In genomic region chr17:1516403-1517161, GRCh38 we compare ENCODE assay signal across 8 cellular contexts. TPM values are rescaled to one million over a fixed set of nuclear protein-coding genes. Genes with fewer than 3 reads are reported as not detected.
DNase-seq lines count a peak whose midpoint lies in the region; ATAC-seq and TF ChIP-seq lines count a peak whose summit lies in the region.

Gene INPP5K (minus strand): TSS chr17:1516612. CDS start chr17:1516499, 113 bp downstream.

- peak; percentile 93 for ATAC-seq in HG02763 (IDR thresholded peaks at IDR 0.05; ENCODE audit: unreplicated experiment)

- no peak within 1 kb of the TSS for H3K23ac ChIP-seq in trophoblast cell (ENCODE audit: low read length)

- H3K14ac ChIP-seq in trophoblast cell (ENCODE audit: low read length): peak within 1 kb of the TSS; percentile 80

- no peak within 1 kb of the TSS for H2BK12ac ChIP-seq in trophoblast cell (ENCODE audit: low read length)

- peaks cover 5% of the 10 kb centered on the region for H3K79me2 ChIP-seq in trophoblast cell (ENCODE audit: control insufficient read depth, insufficient read depth, low read length, poor library complexity)

- peak; percentile 69 for DNase-seq in NCI-H1417 treated with DMSO at 0.1 percent for 48 hours (lab: John Stamatoyannopoulos, UW)
- peak; percentile 97 for DNase-seq in SW480 (ENCODE audit: low spot score)
- peak; percentile 99 for DNase-seq in adipocyte (ENCODE audit: low read depth)
- DNase-seq in cardiac muscle cell (ENCODE audit: low read depth in 1 of 2, low spot score in 1 of 2): peak; percentile 99
- peak; percentile 98 to 99 for DNase-seq in trophoblast cell
- DNase-seq in transverse colon: peak; percentile 99

- H3K27ac ChIP-seq in cardiac muscle cell: peak within 1 kb of the TSS; percentile 94
- H3K27ac ChIP-seq in trophoblast cell (ENCODE audit: low read depth, low read length): peak within 1 kb of the TSS; percentile 71
- H3K27ac ChIP-seq in transverse colon: peak within 1 kb of the TSS; percentile 96 to 98 (median 98)

- H3K9me3 ChIP-seq in adipocyte (ENCODE audit: control insufficient read depth, low read length) (no peaks in the 10 kb centered on the region), cardiac muscle cell (ENCODE audit: low read depth) (no peaks in the 10 kb centered on the region), trophoblast cell (ENCODE audit: insufficient read depth, low read depth, low read length) (peaks cover 2% of the 10 kb centered on the region), transverse colon (no peaks in the 10 kb centered on the region)

- WGBS in trophoblast cell (ENCODE audit: extremely low coverage, insufficient coverage, insufficient read length): no CpG with 5 or more reads among the region's 90 CpGs
- 1% methylated on average over 76 of the region's 90 CpGs; no CpG with 5 or more reads in 1 of the 2 donors for whole genome bisulfite sequencing in transverse colon (ENCODE audit: low coverage in 1 of 2), 2 donors

- peak within 1 kb of the TSS; percentile 94 for H4K8ac ChIP-seq in trophoblast cell (ENCODE audit: low read depth, low read length)

- H3K4ac ChIP-seq in trophoblast cell (ENCODE audit: low read depth, low read length): peak within 1 kb of the TSS; percentile 54

- H3K27me3 ChIP-seq in adipocyte (replicated peaks; ENCODE audit: control insufficient read depth, insufficient read depth, low read length) (no peaks in the 10 kb centered on the region), cardiac muscle cell (no peaks in the 10 kb centered on the region), trophoblast cell (ENCODE audit: insufficient read depth, low read length) (no peaks in the 10 kb centered on the region), transverse colon (no peaks in the 10 kb centered on the region)

- intact Hi-C loops in transverse colon (cut with DNase I; ENCODE audit: low total_unique reads): loop anchor here (5.0 to 10.0 kb wide), 2 partner anchors 152 to 254 kb away; no protein-coding TSS in a partner anchor

- peak within 1 kb of the TSS; percentile 97 for H3K4me3 ChIP-seq in adipocyte (ENCODE audit: low read length)
- peak within 1 kb of the TSS; percentile 85 for H3K4me3 ChIP-seq in cardiac muscle cell
- H3K4me3 ChIP-seq in trophoblast cell (ENCODE audit: low read depth, low read length): peak within 1 kb of the TSS; percentile 99
- H3K4me3 ChIP-seq in transverse colon: peak within 1 kb of the TSS; percentile 86 to 96 (median 89)

- H2BK5ac ChIP-seq in trophoblast cell (ENCODE audit: low read depth, low read length, poor library complexity): peak within 1 kb of the TSS; percentile 58

- peak; percentile 96 for TF ChIP-seq POLR2A in transverse colon (IDR thresholded peaks at IDR 0.05)

- peak within 1 kb of the TSS; percentile 65 for H4K12ac ChIP-seq in trophoblast cell (ENCODE audit: low read depth, low read length)

- H2AFZ ChIP-seq in trophoblast cell (ENCODE audit: insufficient read depth, low read length, poor library complexity): peak within 1 kb of the TSS; percentile 92

- in situ Hi-C loops in transverse colon (cut with MboI; ENCODE audit: low pct_ligation_motif_present in 1 of 4, low pct_unique_long_range_greater_than_20kb in 1 of 4, low sequenced_read_pairs in 3 of 4): loop anchor here (10.0 to 25.0 kb wide), 4 partner anchors 129 to 254 kb away; partner anchors contain the start of genes BHLHA9 (in 3 of the 4) and TRARG1 (in 1 of the 4)

- H3K4me1 ChIP-seq in adipocyte (ENCODE audit: control insufficient read depth, insufficient read depth, low read length) (peaks cover 26% of the 10 kb centered on the region), cardiac muscle cell (ENCODE audit: low read depth) (peaks cover 4% of the 10 kb centered on the region), trophoblast cell (ENCODE audit: control insufficient read depth in 1 of 2, insufficient read depth in 2 of 2, low read length in 2 of 2) (peaks cover 4 to 5% of the 10 kb centered on the region in 2 experiments), transverse colon (peaks cover 29 to 45% (median 38%) of the 10 kb centered on the region in 4 donors)

- H3K18ac ChIP-seq in trophoblast cell (ENCODE audit: low read length): peak within 1 kb of the TSS; percentile 89

- peak within 1 kb of the TSS; percentile 29 for H2BK120ac ChIP-seq in trophoblast cell (ENCODE audit: insufficient read depth, low read length, poor library complexity)

- H3K36me3 ChIP-seq in adipocyte (ENCODE audit: control insufficient read depth, insufficient read depth, low read length, severe bottlenecking) (peaks cover 41% of the 10 kb centered on the region), cardiac muscle cell (no peaks in the 10 kb centered on the region), trophoblast cell (ENCODE audit: control insufficient read depth in 1 of 2, insufficient read depth in 2 of 2, low read length in 2 of 2) (peaks cover 23 to 45% of the 10 kb centered on the region in 2 experiments), transverse colon (peaks cover 0 to 11% (median 0%) of the 10 kb centered on the region in 4 donors)

- peak within 1 kb of the TSS; percentile 99 for H3K4me2 ChIP-seq in trophoblast cell (ENCODE audit: low read length)

- no peak within 1 kb of the TSS for H2AK5ac ChIP-seq in trophoblast cell (ENCODE audit: low read length)

- TF ChIP-seq CTCF in GM12874 (IDR thresholded peaks at IDR 0.05; ENCODE audit: insufficient read depth, low read depth, low read length) (peak; percentile 22; the same call in 1 of the 2 replicates), cardiac muscle cell (IDR thresholded peaks at IDR 0.05; ENCODE audit: low read depth, low read length) (no peak), transverse colon (IDR thresholded peaks at IDR 0.05) (peak in 1 of 5 experiments; percentile 10)

- peak within 1 kb of the TSS; percentile 78 for H4K91ac ChIP-seq in trophoblast cell (ENCODE audit: low read depth, low read length)

- H3K79me1 ChIP-seq in trophoblast cell (ENCODE audit: low read length): peaks cover 6% of the 10 kb centered on the region

- peak within 1 kb of the TSS; percentile 99 for H3K9ac ChIP-seq in adipocyte (ENCODE audit: low read length)
- H3K9ac ChIP-seq in trophoblast cell (ENCODE audit: low read length): peak within 1 kb of the TSS; percentile 94

- no peak for TF ChIP-seq EP300 in transverse colon (IDR thresholded peaks at IDR 0.05; ENCODE audit: low read depth)

RNA-seq across cellular contexts. Expression of gene INPP5K, which starts in this region (rescaled TPM):
- total RNA-seq in cardiac muscle cell: 22.5 and 24.6 TPM in 2 replicates
- polyA plus RNA-seq in cardiac muscle cell: 13.8 and 18.1 TPM in 2 replicates
- polyA plus RNA-seq in trophoblast cell (2013): 22.0 and 24.5 TPM in 2 replicates
- 100 to 1,000 TPM in 1 of 4 donors, 10 to 100 TPM in 3; 10.9 to 114 (median 81.9) TPM for total RNA-seq in transverse colon

Comparison
In these comparisons a context has a peak if more than half of its experiments do, and no peak if none do; other contexts are left out.
1. Peak in every context shown above with its lines: DNase-seq, ATAC-seq, H3K4me3 ChIP-seq and H3K27ac ChIP-seq.